In the genomic region with DNA sequence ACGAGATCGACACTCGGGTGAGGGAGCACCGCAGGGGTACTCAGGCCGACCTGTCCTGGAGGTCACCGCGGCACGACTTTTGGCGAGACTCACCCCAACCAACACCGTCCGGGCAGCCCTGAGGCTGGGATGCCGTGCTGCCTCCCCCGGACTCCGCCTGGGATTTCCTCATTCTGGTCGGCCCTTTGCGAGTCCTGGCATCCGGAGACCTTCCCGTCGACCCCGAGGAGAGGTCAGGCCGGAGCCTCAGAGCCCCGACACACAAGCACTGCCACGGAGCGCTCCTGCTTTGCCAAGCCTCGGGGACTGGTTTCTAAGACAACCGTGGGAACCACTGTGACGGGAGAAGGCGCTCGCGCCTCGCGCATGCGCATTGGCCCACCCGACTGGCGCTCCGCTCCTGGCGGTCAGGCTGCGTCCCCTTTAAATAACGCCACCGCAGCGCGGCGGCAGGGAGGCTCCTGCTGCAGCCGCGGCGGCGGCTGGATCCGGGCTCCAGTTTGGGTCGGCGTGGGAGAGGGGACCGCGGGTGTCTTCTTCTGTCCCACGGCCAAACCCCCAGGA, we compare ENCODE assay signal across 8 cellular contexts.
DNase-seq lines count a peak whose midpoint lies in the region; ATAC-seq and TF ChIP-seq lines count a peak whose summit lies in the region.
"Not testable (repeated sequence)": the region's sequence is repeated elsewhere in the genome, so short reads cannot be mapped to it uniquely, and the experiment has no call there.

No MANE protein-coding gene starts in this region.

- peak overlapping the region; percentile 76 for H3K4me3 Mint-ChIP-seq in GM23338

- peak overlapping the region; percentile 58 for H3K4me3 ChIP-seq in GM23338

- H3K27ac Mint-ChIP-seq in GM23338: not testable (repeated sequence)

- H3F3A ChIP-seq in GM23338 (replicated peaks; ENCODE audit: low read depth): not testable (repeated sequence)

- peak overlapping the region; percentile 78 for H3K4me2 ChIP-seq in GM23338

- H3K4me1 Mint-ChIP-seq in GM23338: peaks cover 33% of the 10 kb centered on the region

- peak; percentile 6; the same call in 1 of the 3 replicates for ATAC-seq in GM23338

- not testable (repeated sequence) for H3K36me3 ChIP-seq in GM23338 (ENCODE audit: insufficient read depth)

- peaks cover 99% of the 10 kb centered on the region for H3K27me3 Mint-ChIP-seq in GM23338 (ENCODE audit: insufficient read depth, low read depth, poor library complexity)

- H3K9me2 ChIP-seq in GM23338 (ENCODE audit: insufficient read depth): not testable (repeated sequence)

- H3K27me3 ChIP-seq in GM23338 (ENCODE audit: insufficient read depth): peaks cover 98% of the 10 kb centered on the region

- H4K20me1 ChIP-seq in GM23338 (replicated peaks; ENCODE audit: insufficient read depth): not testable (repeated sequence)

- not testable (repeated sequence) for H3K79me2 ChIP-seq in GM23338 (replicated peaks; ENCODE audit: insufficient read depth)

- H2AFZ ChIP-seq in GM23338: not testable (repeated sequence)

- peaks cover 22% of the 10 kb centered on the region for H3K9me3 Mint-ChIP-seq in GM23338

- H3K36me3 Mint-ChIP-seq in GM23338 (ENCODE audit: low read depth): not testable (repeated sequence)

- not testable (repeated sequence) for TF ChIP-seq CTCF in GM23338 (conservative IDR thresholded peaks at IDR 0.05; ENCODE audit: low read depth in 2 of 2)

- H3K4me1 ChIP-seq in GM23338 (ENCODE audit: insufficient read depth): not testable (repeated sequence)

- peak; percentile 89 for DNase-seq in COR-L47 (lab: John Stamatoyannopoulos, UW)
- peak; percentile 85 for DNase-seq in GM23338 (ENCODE audit: low spot score)
- peak; percentile 88 for DNase-seq in NCI-H1105 (lab: John Stamatoyannopoulos, UW)
- DNase-seq in SK-N-DZ (ENCODE audit: low spot score): peak; percentile 90
- DNase-seq in activated effector memory CD4-positive, alpha-beta T cell treated with anti-CD3 and anti-CD28 coated beads, Interleukin-2, amount 50 U/mL, for 16 hours: peak; percentile 92
- peak; percentile 68 for DNase-seq in fibroblast of peridontal ligament (ENCODE audit: extremely low read depth)
- DNase-seq in myocyte (ENCODE audit: low read depth): peak; percentile 85
- peak; percentile 78 to 81 for DNase-seq in stimulated activated CD8-positive, alpha-beta memory T cell treated with anti-CD3 and anti-CD28 coated beads, Interleukin-2, amount 100 ng/mL, for 48 hours (ENCODE audit: low read depth in 2 of 2)

- H3K27ac ChIP-seq in GM23338 (ENCODE audit: low read depth): not testable (repeated sequence)
